Comparison of ENCODE assay signal across 1 cellular context in genomic region chr11:57214087-57214395, GRCh38.
TF ChIP-seq lines count a peak whose summit lies in the region.

No MANE protein-coding gene starts in this region.

TF ChIP-seq in H1, 55 proteins besides CTCF, POLR2A, EP300 and RAD21:
- TF ChIP-seq USF2 (IDR thresholded peaks at IDR 0.05; ENCODE audit: low read length) (no peak), ATF2 (IDR thresholded peaks at IDR 0.05; ENCODE audit: low read length) (no peak), TAF1 (IDR thresholded peaks at IDR 0.05; ENCODE audit: low read depth, low read length) (no peak), POU5F1 (IDR thresholded peaks at IDR 0.05; ENCODE audit: low read depth, low read length) (no peak), EZH2 (IDR thresholded peaks at IDR 0.05; ENCODE audit: low read depth, low read length, severe bottlenecking) (no peak), CEBPB (IDR thresholded peaks at IDR 0.05; ENCODE audit: low read depth, low read length) (no peak), KDM4A (IDR thresholded peaks at IDR 0.05; ENCODE audit: low read depth, low read length, severe bottlenecking) (no peak), SIX5 (IDR thresholded peaks at IDR 0.05; ENCODE audit: low read depth, low read length) (no peak), SP2 (IDR thresholded peaks at IDR 0.05; ENCODE audit: low read length) (no peak), SP4 (IDR thresholded peaks at IDR 0.05; ENCODE audit: low read length) (no peak), SUZ12 (IDR thresholded peaks at IDR 0.05; ENCODE audit: low read length) (no peak), JUN (IDR thresholded peaks at IDR 0.05; ENCODE audit: low read depth, low read length) (no peak), SRF (IDR thresholded peaks at IDR 0.05; ENCODE audit: low read depth, low read length) (no peak), SAP30 (IDR thresholded peaks at IDR 0.05; ENCODE audit: insufficient read depth, insufficient replicate concordance, low read length) (no peak), CHD2 (IDR thresholded peaks at IDR 0.05; ENCODE audit: low read length) (no peak), PHF8 (conservative IDR thresholded peaks at IDR 0.05; ENCODE audit: low read depth, low read length) (no peak), TBP (IDR thresholded peaks at IDR 0.05; ENCODE audit: low read depth, low read length) (no peak), EGR1 (IDR thresholded peaks at IDR 0.05; ENCODE audit: borderline replicate concordance, low read depth, low read length) (no peak), ASH2L (IDR thresholded peaks at IDR 0.05; ENCODE audit: low read length) (no peak), BCL11A (IDR thresholded peaks at IDR 0.05; ENCODE audit: low read depth in 2 of 2, low read length in 2 of 2) (no peak)
